ENCODE assay signal across 8 cellular contexts in the genomic region with DNA sequence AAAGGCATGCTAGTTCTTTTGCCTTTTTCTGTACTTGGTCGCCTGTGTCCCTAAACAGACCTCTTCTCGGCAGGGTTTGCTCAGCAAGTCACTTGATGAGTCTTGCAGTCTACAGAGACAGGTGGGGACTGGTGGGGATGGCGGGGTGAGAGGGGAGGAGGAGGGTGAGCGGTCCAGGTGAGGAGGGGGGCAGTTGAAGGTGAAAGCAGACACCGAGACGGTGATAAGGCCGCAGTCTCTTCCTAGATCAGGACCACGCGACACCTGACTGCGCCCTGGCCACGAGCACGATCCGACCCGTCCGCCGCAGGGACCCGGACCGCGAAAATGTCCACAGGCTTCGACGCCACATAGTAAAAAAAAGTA. TPM values are rescaled to one million over a fixed set of nuclear protein-coding genes. Genes with fewer than 3 reads are reported as not detected.
DNase-seq lines count a peak whose midpoint lies in the region; ATAC-seq and TF ChIP-seq lines count a peak whose summit lies in the region.

No MANE protein-coding gene starts in this region.

- H2BK20ac ChIP-seq in IMR-90 (ENCODE audit: low read depth, low read length), result no peak overlapping the region

- peaks cover 20% of the 10 kb centered on the region for H3K4me1 Mint-ChIP-seq in activated CD8-positive, alpha-beta T cell treated with anti-CD3 and anti-CD28 coated beads, Interleukin-2, amount 10 ng/mL, durations not matched to agents 7 days and 5 days (ENCODE audit: low read depth)
- peaks cover 3% of the 10 kb centered on the region for H3K4me1 Mint-ChIP-seq in glutamatergic neuron (ENCODE audit: low read depth, unreplicated experiment)

- peak overlapping the region; percentile 83 for H3K9ac ChIP-seq in IMR-90 (ENCODE audit: low read depth, low read length)

- H3K9me3 Mint-ChIP-seq in activated CD8-positive, alpha-beta T cell treated with anti-CD3 and anti-CD28 coated beads, Interleukin-2, amount 10 ng/mL, durations not matched to agents 7 days and 5 days (ENCODE audit: insufficient read depth), result no peaks in the 10 kb centered on the region
- H3K9me3 Mint-ChIP-seq in glutamatergic neuron (ENCODE audit: unreplicated experiment), result peaks cover 7% of the 10 kb centered on the region

- H2BK120ac ChIP-seq in IMR-90 (ENCODE audit: low read depth, low read length), result 0 out of 2 replicates have a peak overlapping the region, but pooled peaks have one; percentile 86

- peak overlapping the region; percentile 93; the same call in 1 of the 2 replicates for H3K23ac ChIP-seq in IMR-90 (ENCODE audit: low read depth, low read length)

- in situ Hi-C loops in IMR-90 (cut with MboI; ENCODE audit: low sequenced_read_pairs), result loop anchor here (25.0 kb wide), 1 partner anchor 291 kb away; no protein-coding TSS in a partner anchor

- peak overlapping the region; percentile 88 for H3K14ac ChIP-seq in IMR-90 (replicated peaks; ENCODE audit: low read depth, low read length)

- H3K27ac Mint-ChIP-seq in activated CD8-positive, alpha-beta T cell treated with anti-CD3 and anti-CD28 coated beads, Interleukin-2, amount 10 ng/mL, durations not matched to agents 7 days and 5 days, result peak overlapping the region; percentile 88
- peak overlapping the region; percentile 90 for H3K27ac Mint-ChIP-seq in glutamatergic neuron (ENCODE audit: unreplicated experiment)

- TF ChIP-seq RAD21 in IMR-90 (IDR thresholded peaks at IDR 0.05; ENCODE audit: low read length), result no peak

- H4K20me1 ChIP-seq in IMR-90 (ENCODE audit: insufficient read depth, low read length), result no peaks in the 10 kb centered on the region; the same call in 1 of the 2 replicates

- peak; percentile 18 for ATAC-seq in GM18868 (IDR thresholded peaks at IDR 0.05; ENCODE audit: unreplicated experiment)
- ATAC-seq in IMR-90 (ENCODE audit: low read depth), result no peak
- ATAC-seq in activated CD8-positive, alpha-beta T cell treated with anti-CD3 and anti-CD28 coated beads, Interleukin-2, amount 10 ng/mL, durations not matched to agents 7 days and 5 days, result peak; percentile 37

- H3K36me3 ChIP-seq in A673 (ENCODE audit: insufficient read depth, low read length, poor library complexity, severe bottlenecking) (peaks cover 29% of the 10 kb centered on the region), IMR-90 (ENCODE audit: control insufficient read depth, insufficient read depth, low read length) (peaks cover 7% of the 10 kb centered on the region; the same call in 1 of the 2 replicates)

- no peak overlapping the region for H2BK5ac ChIP-seq in IMR-90 (ENCODE audit: low read depth, low read length, poor library complexity, severe bottlenecking)

- H3K36me3 Mint-ChIP-seq in activated CD8-positive, alpha-beta T cell treated with anti-CD3 and anti-CD28 coated beads, Interleukin-2, amount 10 ng/mL, durations not matched to agents 7 days and 5 days (ENCODE audit: low read depth), result peaks cover 20% of the 10 kb centered on the region
- H3K36me3 Mint-ChIP-seq in glutamatergic neuron (ENCODE audit: unreplicated experiment), result no peaks in the 10 kb centered on the region

- TF ChIP-seq POLR2A in IMR-90 (IDR thresholded peaks at IDR 0.05; ENCODE audit: low read depth, low read length), result no peak

- peaks cover 15% of the 10 kb centered on the region for H3K4me1 ChIP-seq in A673 (ENCODE audit: insufficient read depth, low read length, poor library complexity, severe bottlenecking)
- no peaks in the 10 kb centered on the region for H3K4me1 ChIP-seq in IMR-90 (ENCODE audit: control insufficient read depth, insufficient read depth, low read length)

- H3K27ac ChIP-seq in A673 (ENCODE audit: low read depth, low read length, poor library complexity, severe bottlenecking) (peak overlapping the region; percentile 91), IMR-90 (ENCODE audit: insufficient read depth, low read length) (peak overlapping the region; percentile 20)

- intact Hi-C loops in A673 (cut with micrococcal nuclease; ENCODE audit: unreplicated experiment), result no loop called here
- intact Hi-C loops in IMR-90 (cut with micrococcal nuclease), result loop anchor here (1.0 to 5.0 kb wide), 2 partner anchors 56 to 297 kb away; no protein-coding TSS in a partner anchor

- POLR2A ChIA-PET in A673 (lab: Charles Lee; ENCODE audit: low non-redundant PET) (interaction anchor here (0.7 kb wide), 1 partner anchor 1866 kb away, joined by 23 read pairs; no protein-coding TSS in a partner anchor), IMR-90 (lab: Charles Lee; ENCODE audit: unreplicated experiment) (no interaction called here)
- POLR2A ChIA-PET in activated CD8-positive, alpha-beta T cell treated with anti-CD3 and anti-CD28 coated beads, Interleukin-2, amount 10 ng/mL, durations not matched to agents 7 days and 5 days (lab: Charles Lee), result interaction anchor here (1.1 to 1.6 kb wide), 3 partner anchors 16 to 101 kb away, joined by 3 to 6 read pairs (median 4); no protein-coding TSS in a partner anchor

- no peak overlapping the region for H2BK15ac ChIP-seq in IMR-90 (ENCODE audit: low read depth, low read length)

- H3K27me3 ChIP-seq in A673 (replicated peaks; ENCODE audit: insufficient read depth, low read depth, low read length, poor library complexity), result no peaks in the 10 kb centered on the region
- H3K27me3 ChIP-seq in IMR-90 (ENCODE audit: control insufficient read depth, insufficient read depth, low read length), result no peaks in the 10 kb centered on the region

- H3K27me3 Mint-ChIP-seq in activated CD8-positive, alpha-beta T cell treated with anti-CD3 and anti-CD28 coated beads, Interleukin-2, amount 10 ng/mL, durations not matched to agents 7 days and 5 days (ENCODE audit: low read depth), result no peaks in the 10 kb centered on the region
- peaks cover 6% of the 10 kb centered on the region for H3K27me3 Mint-ChIP-seq in glutamatergic neuron (ENCODE audit: unreplicated experiment)

- no peak overlapping the region; the same call in 1 of the 2 replicates for H4K5ac ChIP-seq in IMR-90 (ENCODE audit: low read depth, low read length)

- H3K79me1 ChIP-seq in IMR-90 (ENCODE audit: low read depth in 1 of 2, low read length in 2 of 2), result peaks cover 9 to 17% of the 10 kb centered on the region in 2 experiments; a peak in 2 of 4 replicates

- H4K8ac ChIP-seq in IMR-90 (ENCODE audit: low read depth in 2 of 2, low read length in 2 of 2), result peak overlapping the region; percentile 64 to 91; a peak in 2 of 4 replicates

- peak overlapping the region; percentile 83 for H3K4me3 Mint-ChIP-seq in activated CD8-positive, alpha-beta T cell treated with anti-CD3 and anti-CD28 coated beads, Interleukin-2, amount 10 ng/mL, durations not matched to agents 7 days and 5 days
- H3K4me3 Mint-ChIP-seq in glutamatergic neuron (ENCODE audit: unreplicated experiment), result peak overlapping the region; percentile 93

- H2AFZ ChIP-seq in IMR-90 (replicated peaks; ENCODE audit: low read length, poor library complexity), result peak overlapping the region; percentile 99

- no TSS peak for BruUV-seq in A673 (replicated peaks; lab: Mats Ljungman, UMichigan)
- no TSS peak for BruUV-seq in IMR-90 (replicated peaks; lab: Mats Ljungman, UMichigan)

- TF ChIP-seq CTCF in A673 (conservative IDR thresholded peaks at IDR 0.05; ENCODE audit: low read depth, low read length), result no peak
- TF ChIP-seq CTCF in IMR-90 (conservative IDR thresholded peaks at IDR 0.05; ENCODE audit: low read depth, low read length), result no peak
- TF ChIP-seq CTCF in glutamatergic neuron (IDR thresholded peaks at IDR 0.05; ENCODE audit: partially characterized antibody, unreplicated experiment), result no peak

- H3K18ac ChIP-seq in IMR-90 (ENCODE audit: low read depth, low read length), result no peak overlapping the region

- H2AK9ac ChIP-seq in IMR-90 (replicated peaks; ENCODE audit: low read depth, low read length, poor library complexity), result peak overlapping the region; percentile 94

- H3K4me3 ChIP-seq in A673 (ENCODE audit: low read depth, low read length, poor library complexity, severe bottlenecking) (peak overlapping the region; percentile 73), IMR-90 (ENCODE audit: insufficient read depth, low read depth, low read length) (peak overlapping the region; percentile 78)

- peak overlapping the region; percentile 97 for H3K4ac ChIP-seq in IMR-90 (ENCODE audit: low read depth, low read length)

- 6% methylated on average over 14 of the region's 21 CpGs; no CpG with 5 or more reads in 1 of the 2 experiments for WGBS in IMR-90 (ENCODE audit: extremely low coverage in 2 of 2, insufficient read length in 1 of 2), 2 experiments

- no peak for DNase-seq in A673 (ENCODE audit: low spot score)
- DNase-seq in IMR-90, result no peak
- DNase-seq in activated CD8-positive, alpha-beta T cell treated with anti-CD3 and anti-CD28 coated beads, Interleukin-2, amount 10 ng/mL, durations not matched to agents 7 days and 5 days, result peak; percentile 56
- DNase-seq in glutamatergic neuron, result no peak
- peak; percentile 9 for DNase-seq in putamen (ENCODE audit: low spot score)
- no peak for DNase-seq in globus pallidus (ENCODE audit: low spot score)
- DNase-seq in pons (ENCODE audit: low spot score), result no peak

- H3K9me1 ChIP-seq in IMR-90 (ENCODE audit: insufficient read depth, low read length), result no peaks in the 10 kb centered on the region

- peak overlapping the region; percentile 3; the same call in 1 of the 2 replicates for H2AK5ac ChIP-seq in IMR-90 (ENCODE audit: low read depth, low read length)

- peak overlapping the region; percentile 75 for H3K4me2 ChIP-seq in IMR-90 (ENCODE audit: low read depth, low read length)

- H4K91ac ChIP-seq in IMR-90 (ENCODE audit: insufficient read depth, low read depth, low read length), result peak overlapping the region; percentile 96

- dilution Hi-C loops in IMR-90 (cut with HindIII; ENCODE audit: low sequenced_read_pairs, unreplicated experiment), result no loop called here

- no peaks in the 10 kb centered on the region for H3K9me3 ChIP-seq in A673 (ENCODE audit: low read depth, low read length, poor library complexity, severe bottlenecking)
- no peaks in the 10 kb centered on the region for H3K9me3 ChIP-seq in IMR-90 (ENCODE audit: control insufficient read depth, insufficient read depth, low read length)

- CTCF ChIA-PET in A673 (lab: Charles Lee), result no interaction called here
- CTCF ChIA-PET in IMR-90 (lab: Yijun Ruan, JAX), result interaction anchor here (0.7 to 1.4 kb wide), 2 partner anchors 26 to 1514 kb away, joined by 5 read pairs; no protein-coding TSS in a partner anchor
- CTCF ChIA-PET in activated CD8-positive, alpha-beta T cell treated with anti-CD3 and anti-CD28 coated beads, Interleukin-2, amount 10 ng/mL, durations not matched to agents 7 days and 5 days (lab: Charles Lee), result interaction anchor here (1.1 kb wide), 1 partner anchor 100 kb away, joined by 3 read pairs; no protein-coding TSS in a partner anchor

- 0 out of 2 replicates have a peak overlapping the region, but pooled peaks have one; percentile 1 for H3K56ac ChIP-seq in IMR-90 (ENCODE audit: extremely low read depth, insufficient read depth, low read length)

RNA-seq across cellular contexts. Expression of a gene that starts 0.6 kb away (rescaled TPM):
- total RNA-seq in A673 (2021) (104 and 184 TPM in 2 replicates), IMR-90 (2012; rRNA removed) (39.2 and 39.4 TPM in 2 replicates), glutamatergic neuron (ENCODE audit: unreplicated experiment) (281 TPM)
- polyA plus RNA-seq in IMR-90 (2012; rRNA removed), result 25.4 and 36.6 TPM in 2 replicates
- polyA plus RNA-seq in IMR-90 (2012; cell fraction: cytosol; rRNA removed), result 8.7 and 11.3 TPM in 2 replicates
- 23.3 and 59.7 TPM in 2 replicates for polyA plus RNA-seq in IMR-90 (2012; cell fraction: nucleus; rRNA removed; ENCODE audit: low replicate concordance)
- total RNA-seq in activated CD8-positive, alpha-beta T cell treated with anti-CD3 and anti-CD28 coated beads, Interleukin-2, amount 10 ng/mL, durations not matched to agents 7 days and 5 days, result 10 to 100 TPM; 32.8 to 37.5 TPM

Comparison
In these comparisons a context has a peak if more than half of its experiments do, and no peak if none do; other contexts are left out.
1. DNase-seq: peak in activated CD8-positive, alpha-beta T cell treated with anti-CD3 and anti-CD28 coated beads, Interleukin-2, amount 10 ng/mL, durations not matched to agents 7 days and 5 days (single experiment) and putamen (single experiment); none in A673 (single experiment), IMR-90 (single experiment), glutamatergic neuron (single experiment), globus pallidus (single experiment) and pons (single experiment).